16 cellular contexts compared by ENCODE assay signal in genomic region chr22:21443735-21444421, GRCh38. TPM values are rescaled to one million over a fixed set of nuclear protein-coding genes. Genes with fewer than 3 reads are reported as not detected.
DNase-seq lines count a peak whose midpoint lies in the region; ATAC-seq and TF ChIP-seq lines count a peak whose summit lies in the region.
"Had no signal": no experiment of that assay in that cellular context is flagged by ENCODE, and none has a peak within 500 bp of the region (broad histone marks: within the 10 kb centered on the region; RNA-seq: fewer than 3 reads in every experiment).

No MANE protein-coding gene starts in this region.

- DNase-seq in BE2C, result peak; percentile 8
- DNase-seq in left ventricle myocardium superior, result peak; percentile 25
- no peak for DNase-seq in neuronal stem cell (ENCODE audit: low spot score)
- DNase-seq in SW480 (ENCODE audit: low spot score), result no peak
- no peak for DNase-seq in RPMI8226
- no peak for DNase-seq in smooth muscle cell (lab: John Stamatoyannopoulos, UW; ENCODE audit: unreplicated experiment)
- DNase-seq: amygdala, esophagus squamous epithelium, kidney glomerular epithelial cell, MM.1S, NCI-H2081 treated with DMSO at 0.1 percent for 48 hours, NCI-H774, SW 1271 had no signal

- H3K23ac ChIP-seq in neuronal stem cell (ENCODE audit: low read depth, low read length, poor library complexity), result peak overlapping the region; percentile 98

- no peak overlapping the region for H3K4me3 ChIP-seq in BE2C (ENCODE audit: low read depth, low read length)
- H3K4me3 ChIP-seq in HEK293 (ENCODE audit: low read depth, low read length), result no peak overlapping the region
- no peak overlapping the region for H3K4me3 ChIP-seq in neuronal stem cell (ENCODE audit: low read length in 2 of 2)
- H3K4me3 ChIP-seq in smooth muscle cell, result no peak overlapping the region
- H3K4me3 ChIP-seq: esophagus squamous epithelium had no signal

- H3K4me1 ChIP-seq in BE2C, result no peaks in the 10 kb centered on the region
- H3K4me1 ChIP-seq in HEK293 (ENCODE audit: control insufficient read depth, insufficient read depth, low read length), result no peaks in the 10 kb centered on the region; the same call in 1 of the 2 replicates
- peaks cover 2 to 11% of the 10 kb centered on the region in 2 donors for H3K4me1 ChIP-seq in neuronal stem cell (ENCODE audit: control insufficient read depth in 2 of 2, insufficient read depth in 1 of 2, low read depth in 1 of 2, low read length in 2 of 2)
- no peaks in the 10 kb centered on the region for H3K4me1 ChIP-seq in smooth muscle cell (ENCODE audit: low read depth)

- H3K4me2 ChIP-seq in neuronal stem cell (ENCODE audit: insufficient read depth, low read length, poor library complexity, severe bottlenecking), result no peak overlapping the region
- H3K4me2 ChIP-seq in smooth muscle cell, result no peak overlapping the region

- H3K79me2 ChIP-seq in smooth muscle cell (ENCODE audit: low read depth), result peaks cover 5% of the 10 kb centered on the region

- no peak overlapping the region for H3K4ac ChIP-seq in neuronal stem cell (ENCODE audit: low read length)

- no peaks in the 10 kb centered on the region for H3F3A ChIP-seq in smooth muscle cell (ENCODE audit: low read depth)

- WGBS in neuronal stem cell (ENCODE audit: extremely low coverage in 2 of 2, insufficient read length in 2 of 2, insufficient replicate concordance in 1 of 2), 2 donors, result no CpG with 5 or more reads among the region's 16 CpGs
- WGBS in smooth muscle cell (ENCODE audit: low lambda C conversion rate), result 95% methylated on average over 16 of the region's 16 CpGs

- peak overlapping the region; percentile 64 for H4K91ac ChIP-seq in neuronal stem cell (ENCODE audit: low read depth, low read length, poor library complexity)

- peaks cover 16% of the 10 kb centered on the region for H3K79me1 ChIP-seq in neuronal stem cell (ENCODE audit: low read depth, low read length)

- CTCF ChIA-PET in HEK293 (lab: Yijun Ruan, JAX), result no interaction called here

- H3K27me3 ChIP-seq in BE2C, result no peaks in the 10 kb centered on the region
- no peaks in the 10 kb centered on the region for H3K27me3 ChIP-seq in neuronal stem cell (ENCODE audit: control insufficient read depth in 3 of 3, insufficient read depth in 3 of 3, low read depth in 1 of 3, low read length in 3 of 3)
- H3K27me3 ChIP-seq in smooth muscle cell (ENCODE audit: low read depth), result no peaks in the 10 kb centered on the region
- H3K27me3 ChIP-seq: esophagus squamous epithelium had no signal

- no peak overlapping the region for H2BK120ac ChIP-seq in neuronal stem cell (ENCODE audit: low read depth, low read length)

- no peaks in the 10 kb centered on the region for H3K9me3 ChIP-seq in BE2C
- H3K9me3 ChIP-seq in HEK293 (ENCODE audit: control insufficient read depth, insufficient read depth, low read depth, low read length), result no peaks in the 10 kb centered on the region
- H3K9me3 ChIP-seq in neuronal stem cell (replicated peaks in 1 of 2; ENCODE audit: control insufficient read depth in 2 of 2, insufficient read depth in 1 of 2, low read depth in 1 of 2, low read length in 2 of 2), result no peaks in the 10 kb centered on the region
- H3K9me3 ChIP-seq in smooth muscle cell (replicated peaks; ENCODE audit: low read depth), result no peaks in the 10 kb centered on the region
- H3K9me3 ChIP-seq: esophagus squamous epithelium had no signal

- H4K8ac ChIP-seq in neuronal stem cell (ENCODE audit: low read depth, low read length), result no peak overlapping the region

- no peak overlapping the region for H2BK5ac ChIP-seq in neuronal stem cell (ENCODE audit: low read length)

- TF ChIP-seq CTCF in BE2C (IDR thresholded peaks at IDR 0.05; ENCODE audit: low read depth, low read length) (no peak), HEK293 (tag by site-specific recombination; IDR thresholded peaks at IDR 0.05) (no peak), smooth muscle cell (IDR thresholded peaks at IDR 0.05; ENCODE audit: borderline replicate concordance, insufficient read depth, poor library complexity, severe bottlenecking) (no peak)

- no peak for ATAC-seq in left ventricle myocardium superior
- ATAC-seq in GM18870 (IDR thresholded peaks at IDR 0.05; ENCODE audit: unreplicated experiment), result no peak
- ATAC-seq: Panc1 had no signal

- H3K36me3 ChIP-seq in BE2C, result peaks cover 29% of the 10 kb centered on the region
- H3K36me3 ChIP-seq in HEK293 (ENCODE audit: control insufficient read depth in 2 of 2, insufficient read depth in 1 of 2, low read length in 2 of 2), result peaks cover 0 to 47% of the 10 kb centered on the region in 2 experiments; a peak in 1 of 3 replicates
- peaks cover 30 to 62% of the 10 kb centered on the region in 2 donors for H3K36me3 ChIP-seq in neuronal stem cell (replicated peaks in 1 of 2; ENCODE audit: control insufficient read depth in 2 of 2, insufficient read depth in 2 of 2, low read length in 2 of 2)
- H3K36me3 ChIP-seq in smooth muscle cell (ENCODE audit: low read depth), result no peaks in the 10 kb centered on the region

- H4K20me1 ChIP-seq in smooth muscle cell (ENCODE audit: low read depth), result peaks cover 63% of the 10 kb centered on the region

- POLR2A ChIA-PET in HEK293 (lab: Yijun Ruan, JAX), result no interaction called here

- H3K18ac ChIP-seq in neuronal stem cell (ENCODE audit: low read length), result peak overlapping the region; percentile 64

- peak overlapping the region; percentile 49 for H2BK15ac ChIP-seq in neuronal stem cell (ENCODE audit: low read length)

- H3K27ac ChIP-seq in HEK293 (ENCODE audit: extremely low read depth, low read depth, low read length) (no peak overlapping the region), neuronal stem cell (replicated peaks; ENCODE audit: low read length) (peak overlapping the region; percentile 16), smooth muscle cell (ENCODE audit: low read depth) (no peak overlapping the region)
- H3K27ac ChIP-seq: esophagus squamous epithelium had no signal

- intact Hi-C loops in left ventricle myocardium superior (cut with micrococcal nuclease), result no loop called here

- H2AFZ ChIP-seq in neuronal stem cell (ENCODE audit: low read length) (no peak overlapping the region), smooth muscle cell (ENCODE audit: low read depth) (no peak overlapping the region)

- no peak overlapping the region for H3K14ac ChIP-seq in neuronal stem cell (ENCODE audit: low read length)

- H3K9ac ChIP-seq in neuronal stem cell (ENCODE audit: low read depth, low read length, poor library complexity), result peak overlapping the region; percentile 44
- no peak overlapping the region for H3K9ac ChIP-seq in smooth muscle cell (ENCODE audit: low read depth)

- peak overlapping the region; percentile 6 for H2BK12ac ChIP-seq in neuronal stem cell (ENCODE audit: low read length)

- peak overlapping the region; percentile 78 for H2AK5ac ChIP-seq in neuronal stem cell (ENCODE audit: low read depth, low read length)

TF ChIP-seq in HEK293, 187 proteins besides CTCF, POLR2A, EP300 and RAD21:
- TF ChIP-seq ZIC2 (tag by site-specific recombination; IDR thresholded peaks at IDR 0.05) (peak; percentile 42; the same call in 1 of the 2 replicates), ZBTB11 (tag by site-specific recombination; conservative IDR thresholded peaks at IDR 0.05; ENCODE audit: low read depth) (no peak), ZNF121 (tag by site-specific recombination; IDR thresholded peaks at IDR 0.05) (no peak), FEZF1 (tag by site-specific recombination; IDR thresholded peaks at IDR 0.05) (no peak), ZNF558 (tag by site-specific recombination; IDR thresholded peaks at IDR 0.05) (no peak)

RNA-seq across cellular contexts. Expression of gene TMEM191C, which starts 23.3 kb away (rescaled TPM):
- 2.2 TPM for polyA plus RNA-seq in BE2C (2012; ENCODE audit: insufficient read depth, insufficient read length, low read depth)
- 0.74 TPM for total RNA-seq in left ventricle myocardium superior
- polyA plus RNA-seq in neuronal stem cell (2013, experiment 1 of 2), result 0.98 TPM
- polyA plus RNA-seq in neuronal stem cell (2013, experiment 2 of 2), result 1.1 TPM
- 0.40 and 3.2 TPM in 2 replicates for total RNA-seq in smooth muscle cell
- 1.4 and 6.0 TPM in 2 replicates for polyA plus RNA-seq in smooth muscle cell

RNA-seq across cellular contexts. Expression of gene HIC2, which starts 26.7 kb away (rescaled TPM):
- 22.8 TPM for polyA plus RNA-seq in BE2C (2012; ENCODE audit: insufficient read depth, insufficient read length, low read depth)
- total RNA-seq in left ventricle myocardium superior (1.2 TPM), smooth muscle cell (8.5 and 9.5 TPM in 2 replicates)
- polyA plus RNA-seq in neuronal stem cell (2013, experiment 1 of 2), result 17.8 TPM
- polyA plus RNA-seq in neuronal stem cell (2013, experiment 2 of 2), result 18.7 TPM
- 4.8 and 7.5 TPM in 2 replicates for polyA plus RNA-seq in smooth muscle cell

Comparison
In these comparisons a context has a peak if more than half of its experiments do, and no peak if none do; other contexts are left out.
1. DNase-seq: peak in BE2C (single experiment) and left ventricle myocardium superior (single experiment); none in neuronal stem cell (single experiment), SW480 (single experiment), RPMI8226 (single experiment) and smooth muscle cell (single experiment).